ENCODE assay signal across 22 cellular contexts in genomic region chr6:19454296-19454998, GRCh38.
DNase-seq lines count a peak whose midpoint lies in the region; ATAC-seq, FAIRE-seq and TF ChIP-seq lines count a peak whose summit lies in the region.
"Had no signal": no experiment of that assay in that cellular context is flagged by ENCODE, and none has a peak within 500 bp of the region (broad histone marks: within the 10 kb centered on the region; RNA-seq: fewer than 3 reads in every experiment).

No MANE protein-coding gene starts in this region.

- no peak for TF ChIP-seq EP300 in neural cell (conservative IDR thresholded peaks at IDR 0.05; ENCODE audit: poor library complexity, severe bottlenecking)

- no peaks in the 10 kb centered on the region for H3F3A ChIP-seq in neural cell (ENCODE audit: insufficient read depth, low read length, poor library complexity, severe bottlenecking)

- H3K4me2 ChIP-seq in neural cell (ENCODE audit: low read length) = no peak overlapping the region
- H3K4me2 ChIP-seq: KMS-11 had no signal

- H3K9me2 ChIP-seq in neural cell (ENCODE audit: insufficient read depth, low read length) = no peaks in the 10 kb centered on the region

- H3K36me3 ChIP-seq in neural cell (ENCODE audit: insufficient read depth, low read length) = no peaks in the 10 kb centered on the region
- H3K36me3 ChIP-seq: SJSA1 had no signal

- no peak overlapping the region for H3K9ac ChIP-seq in neural cell (ENCODE audit: low read length)
- H3K9ac ChIP-seq: KMS-11 had no signal

- ATAC-seq in GM19463 (IDR thresholded peaks at IDR 0.05; ENCODE audit: unreplicated experiment) (no peak), GM19452 (IDR thresholded peaks at IDR 0.05; ENCODE audit: unreplicated experiment) (no peak)
- ATAC-seq: CD8-positive, alpha-beta T cell; GM12878; HCT116; Right ventricle myocardium inferior had no signal

- H3K27me3 ChIP-seq in neural cell (ENCODE audit: insufficient read depth, low read depth, low read length) = no peaks in the 10 kb centered on the region

- no peaks in the 10 kb centered on the region for H4K20me1 ChIP-seq in neural cell (ENCODE audit: insufficient read depth)

- TF ChIP-seq CTCF in neural cell (IDR thresholded peaks at IDR 0.05; ENCODE audit: poor library complexity, severe bottlenecking) = no peak

- H3K27ac ChIP-seq in neural cell (ENCODE audit: low read length) = peak overlapping the region; percentile 19
- H3K27ac ChIP-seq: KMS-11, SJSA1 had no signal

- no peaks in the 10 kb centered on the region for H3K79me2 ChIP-seq in neural cell (replicated peaks; ENCODE audit: insufficient read depth, low read length)

- H2AFZ ChIP-seq in neural cell (ENCODE audit: low read depth, low read length) = no peak overlapping the region

- DNase-seq in NCI-H345 treated with DMSO at 0.1 percent for 48 hours (lab: John Stamatoyannopoulos, UW; ENCODE audit: unreplicated experiment) = peak; percentile 68
- no peak for DNase-seq in iPS-NIHi7 (ENCODE audit: extremely low spot score)
- no peak for DNase-seq in AML-193 (lab: John Stamatoyannopoulos, UW)
- DNase-seq: C1 segment of cervical spinal cord; CD8-positive, alpha-beta T cell; DND-41; GOT3; IMR-90; NCI-H1092 treated with DMSO at 0.1 percent for 48 hours; NCI-H1436 treated with DMSO at 0.1 percent for 48 hours; NCI-H2029 treated with DMSO at 0.1 percent for 48 hours; NCI-H510A treated with DMSO at 0.1 percent for 48 hours had no signal

- no peaks in the 10 kb centered on the region for H3K9me3 ChIP-seq in neural cell (ENCODE audit: low read length)
- H3K9me3 ChIP-seq: SJSA1 had no signal

- peak; percentile 18 for FAIRE-seq in endometrium (lab: Jason Lieb, UNC)
- FAIRE-seq: GM12878, HTR-8/SVneo had no signal

- no peak overlapping the region for H3K4me3 ChIP-seq in neural cell (ENCODE audit: low read length)
- H3K4me3 ChIP-seq: GM12878, SJSA1 had no signal

- no peak for TF ChIP-seq RAD21 in neural cell (conservative IDR thresholded peaks at IDR 0.05)

TF ChIP-seq in neural cell, 6 proteins besides CTCF, POLR2A, EP300 and RAD21:
- TF ChIP-seq, protein P1, sequence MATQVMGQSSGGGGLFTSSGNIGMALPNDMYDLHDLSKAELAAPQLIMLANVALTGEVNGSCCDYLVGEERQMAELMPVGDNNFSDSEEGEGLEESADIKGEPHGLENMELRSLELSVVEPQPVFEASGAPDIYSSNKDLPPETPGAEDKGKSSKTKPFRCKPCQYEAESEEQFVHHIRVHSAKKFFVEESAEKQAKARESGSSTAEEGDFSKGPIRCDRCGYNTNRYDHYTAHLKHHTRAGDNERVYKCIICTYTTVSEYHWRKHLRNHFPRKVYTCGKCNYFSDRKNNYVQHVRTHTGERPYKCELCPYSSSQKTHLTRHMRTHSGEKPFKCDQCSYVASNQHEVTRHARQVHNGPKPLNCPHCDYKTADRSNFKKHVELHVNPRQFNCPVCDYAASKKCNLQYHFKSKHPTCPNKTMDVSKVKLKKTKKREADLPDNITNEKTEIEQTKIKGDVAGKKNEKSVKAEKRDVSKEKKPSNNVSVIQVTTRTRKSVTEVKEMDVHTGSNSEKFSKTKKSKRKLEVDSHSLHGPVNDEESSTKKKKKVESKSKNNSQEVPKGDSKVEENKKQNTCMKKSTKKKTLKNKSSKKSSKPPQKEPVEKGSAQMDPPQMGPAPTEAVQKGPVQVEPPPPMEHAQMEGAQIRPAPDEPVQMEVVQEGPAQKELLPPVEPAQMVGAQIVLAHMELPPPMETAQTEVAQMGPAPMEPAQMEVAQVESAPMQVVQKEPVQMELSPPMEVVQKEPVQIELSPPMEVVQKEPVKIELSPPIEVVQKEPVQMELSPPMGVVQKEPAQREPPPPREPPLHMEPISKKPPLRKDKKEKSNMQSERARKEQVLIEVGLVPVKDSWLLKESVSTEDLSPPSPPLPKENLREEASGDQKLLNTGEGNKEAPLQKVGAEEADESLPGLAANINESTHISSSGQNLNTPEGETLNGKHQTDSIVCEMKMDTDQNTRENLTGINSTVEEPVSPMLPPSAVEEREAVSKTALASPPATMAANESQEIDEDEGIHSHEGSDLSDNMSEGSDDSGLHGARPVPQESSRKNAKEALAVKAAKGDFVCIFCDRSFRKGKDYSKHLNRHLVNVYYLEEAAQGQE (IDR thresholded peaks at IDR 0.05; ENCODE audit: borderline replicate concordance) = no peak
- TF ChIP-seq EZH2 (IDR thresholded peaks at IDR 0.05; ENCODE audit: borderline replicate concordance, insufficient read depth, low read length, poor library complexity, severe bottlenecking) = no peak
- no peak for TF ChIP-seq SMC3 (conservative IDR thresholded peaks at IDR 0.05; ENCODE audit: poor library complexity)
- no peak for TF ChIP-seq POLR2AphosphoS5 (IDR thresholded peaks at IDR 0.05)
- no peak for TF ChIP-seq MXI1 (conservative IDR thresholded peaks at IDR 0.05; ENCODE audit: poor library complexity, severe bottlenecking)
- TF ChIP-seq TAF1 (IDR thresholded peaks at IDR 0.05; ENCODE audit: low read depth) = no peak
TF ChIP-seq in neural cell: peak in this region for 0.
